In the genomic region with DNA sequence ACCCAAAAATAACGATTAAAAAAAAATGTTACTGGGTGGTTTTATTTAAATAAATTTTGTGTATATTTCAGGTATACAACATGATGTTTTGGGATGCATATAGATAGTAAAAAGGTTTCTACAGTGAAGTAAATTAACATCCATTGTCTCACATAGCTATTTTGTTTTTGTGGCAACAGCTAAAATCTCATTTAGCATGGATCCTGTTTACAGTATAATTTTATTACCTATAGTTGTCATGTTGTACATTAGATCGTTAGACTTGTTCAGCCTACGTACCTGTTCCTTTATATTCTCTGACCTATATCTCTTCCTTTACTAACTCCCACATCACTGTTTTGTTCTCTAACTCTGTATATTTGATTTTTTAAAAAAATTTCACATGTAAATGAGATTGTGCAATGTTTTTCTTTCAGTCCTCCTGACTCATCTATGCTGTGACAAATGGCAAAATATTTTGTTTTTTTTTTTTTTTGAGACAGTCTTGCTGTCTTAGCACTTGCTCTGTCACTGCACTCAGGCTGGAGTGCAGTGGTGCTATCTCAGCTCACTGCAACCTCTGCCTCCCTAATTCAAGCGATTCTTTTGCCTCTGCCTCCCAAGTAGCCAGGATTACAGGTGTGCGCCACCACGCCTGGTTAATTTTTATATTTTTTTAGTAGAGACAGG, we compare ENCODE assay signal across 10 cellular contexts. TPM values are rescaled to one million over a fixed set of nuclear protein-coding genes. Genes with fewer than 3 reads are reported as not detected.
A peak's percentile ranks its signal among the peaks of the same experiment; 100 is the strongest.
DNase-seq lines count a peak whose midpoint lies in the region; ATAC-seq and TF ChIP-seq lines count a peak whose summit lies in the region.
"Had no signal": no experiment of that assay in that cellular context is flagged by ENCODE, and none has a peak within 500 bp of the region (broad histone marks: within the 10 kb centered on the region; RNA-seq: fewer than 3 reads in every experiment).

No MANE protein-coding gene starts in this region.

- H3K9me3 ChIP-seq in DND-41 (ENCODE audit: insufficient read depth, low read length, severe bottlenecking) (no peaks in the 10 kb centered on the region), mammary epithelial cell (replicated peaks; ENCODE audit: insufficient read depth, low read length) (no peaks in the 10 kb centered on the region), ascending aorta (no peaks in the 10 kb centered on the region)

- peaks cover 16% of the 10 kb centered on the region; the same call in 1 of the 2 replicates for H4K20me1 ChIP-seq in DND-41 (ENCODE audit: insufficient read depth, low read length)
- no peaks in the 10 kb centered on the region for H4K20me1 ChIP-seq in mammary epithelial cell (ENCODE audit: insufficient read depth, low read length)

- no peaks in the 10 kb centered on the region for H3K9me3 Mint-ChIP-seq in neural crest cell
- H3K9me3 Mint-ChIP-seq: IgD-negative memory B cell had no signal

- DNase-seq in DND-41: no peak
- peak; percentile 73 for DNase-seq in MV-4-11 (lab: John Stamatoyannopoulos, UW)
- peak; percentile 8 for DNase-seq in mammary epithelial cell
- DNase-seq in neural crest cell (ENCODE audit: low read depth, low spot score): no peak
- DNase-seq in ascending aorta (ENCODE audit: low spot score in 2 of 2): no peak
- DNase-seq: substantia nigra had no signal

- H3K27me3 ChIP-seq in DND-41 (ENCODE audit: insufficient read depth, low read length, poor library complexity) (no peaks in the 10 kb centered on the region), mammary epithelial cell (ENCODE audit: insufficient read depth, low read length) (no peaks in the 10 kb centered on the region), ascending aorta (no peaks in the 10 kb centered on the region)

- peak overlapping the region; percentile 64 for H3K4me3 Mint-ChIP-seq in neural crest cell

- no peaks in the 10 kb centered on the region for H3K27me3 Mint-ChIP-seq in neural crest cell (ENCODE audit: low read depth)
- H3K27me3 Mint-ChIP-seq: IgD-negative memory B cell had no signal

- H3K4me3 ChIP-seq in DND-41 (ENCODE audit: low read depth in 1 of 2, low read length in 2 of 2) (no peak overlapping the region), mammary epithelial cell (replicated peaks in 1 of 3; ENCODE audit: insufficient read depth in 1 of 3, low read depth in 2 of 3, low read length in 3 of 3) (no peak overlapping the region), ascending aorta (no peak overlapping the region)

- in situ Hi-C loops in mammary epithelial cell (cut with MboI; ENCODE audit: low sequenced_read_pairs in 2 of 2): no loop called here

- no peak overlapping the region for H2AFZ ChIP-seq in DND-41 (ENCODE audit: low read depth, low read length)
- H2AFZ ChIP-seq in mammary epithelial cell (ENCODE audit: low read depth, low read length): no peak overlapping the region

- H3K9ac ChIP-seq in DND-41 (ENCODE audit: low read depth, low read length): no peak overlapping the region; the same call in 1 of the 2 replicates
- no peak overlapping the region for H3K9ac ChIP-seq in mammary epithelial cell (ENCODE audit: insufficient read depth, low read length)

- BruUV-seq in mammary epithelial cell (replicated peaks; lab: Mats Ljungman, UMichigan): TSS peak; percentile 11

- no peak for ATAC-seq in DND-41 (ENCODE audit: insufficient read depth, low read depth)
- ATAC-seq in GM21381 (IDR thresholded peaks at IDR 0.05; ENCODE audit: unreplicated experiment): no peak
- no peak for ATAC-seq in GM18907 (IDR thresholded peaks at IDR 0.05; ENCODE audit: unreplicated experiment)

- H3K27ac Mint-ChIP-seq in neural crest cell (ENCODE audit: unreplicated experiment): no peak overlapping the region

- TF ChIP-seq CTCF in DND-41 (IDR thresholded peaks at IDR 0.05; ENCODE audit: borderline replicate concordance, extremely low read depth, low read length, poor library complexity, severe bottlenecking): no peak
- no peak for TF ChIP-seq CTCF in mammary epithelial cell (conservative IDR thresholded peaks at IDR 0.05 in 1 of 2, IDR thresholded peaks at IDR 0.05 in 1 of 2; ENCODE audit: extremely low read depth in 1 of 2, insufficient read depth in 1 of 2, low read depth in 1 of 2, low read length in 2 of 2)
- TF ChIP-seq CTCF in neural crest cell (conservative IDR thresholded peaks at IDR 0.05): no peak
- no peak for TF ChIP-seq CTCF in ascending aorta (IDR thresholded peaks at IDR 0.05)

- H3K4me1 ChIP-seq in DND-41 (ENCODE audit: insufficient read depth, low read length): peaks cover 47% of the 10 kb centered on the region
- peaks cover 3% of the 10 kb centered on the region for H3K4me1 ChIP-seq in mammary epithelial cell (ENCODE audit: insufficient read depth, low read length)
- peaks cover 6 to 16% of the 10 kb centered on the region in 2 donors for H3K4me1 ChIP-seq in ascending aorta

- H3K4me1 Mint-ChIP-seq in neural crest cell: peaks cover 44% of the 10 kb centered on the region

- peaks cover 28% of the 10 kb centered on the region for H3K36me3 Mint-ChIP-seq in neural crest cell (ENCODE audit: low read depth)

- CTCF ChIA-PET in mammary epithelial cell (lab: Charles Lee; ENCODE audit: low non-redundant PET): no interaction called here

- H3K79me2 ChIP-seq in DND-41 (ENCODE audit: insufficient read depth, low read length): peaks cover 70% of the 10 kb centered on the region
- peaks cover 54% of the 10 kb centered on the region for H3K79me2 ChIP-seq in mammary epithelial cell (ENCODE audit: insufficient read depth, low read length)

- intact Hi-C loops in mammary epithelial cell (cut with micrococcal nuclease): no loop called here
- intact Hi-C loops in ascending aorta (cut with DNase I): no loop called here

- H3K27ac ChIP-seq in DND-41 (ENCODE audit: low read length) (no peak overlapping the region), mammary epithelial cell (ENCODE audit: insufficient read depth, low read depth, low read length) (no peak overlapping the region), ascending aorta (no peak overlapping the region)

- dilution Hi-C loops in mammary epithelial cell (cut with HindIII; ENCODE audit: low sequenced_read_pairs): no loop called here

- H3K36me3 ChIP-seq in DND-41 (ENCODE audit: insufficient read depth, low read length) (peaks cover 74% of the 10 kb centered on the region), mammary epithelial cell (ENCODE audit: insufficient read depth, low read length) (peaks cover 28% of the 10 kb centered on the region), ascending aorta (peaks cover 27 to 45% of the 10 kb centered on the region in 2 donors)

- WGBS in mammary epithelial cell (ENCODE audit: low coverage, missing lambda C conversion rate): 97% methylated on average over 6 of the region's 6 CpGs

- H3K4me2 ChIP-seq in DND-41 (ENCODE audit: insufficient read depth, low read length) (peak overlapping the region; percentile 95), mammary epithelial cell (ENCODE audit: insufficient read depth, low read depth, low read length) (no peak overlapping the region)

RNA-seq across cellular contexts. Expression of a gene that starts 45.6 kb away (rescaled TPM):
- total RNA-seq in mammary epithelial cell: 1 to 10 TPM; 1.3 to 8.0 TPM
- 12.2 TPM for polyA plus RNA-seq in mammary epithelial cell
- 3.7 TPM for polyA minus RNA-seq in mammary epithelial cell
- total RNA-seq in neural crest cell: 25.2 and 26.9 TPM in 2 replicates
- not detected for total RNA-seq in ascending aorta

RNA-seq across cellular contexts. Expression of a gene that starts 45.9 kb away (rescaled TPM):
- total RNA-seq in mammary epithelial cell (10 to 100 TPM in 1 of 2 donors, 1 to 10 TPM in 1; 3.7 to 67.3 TPM), neural crest cell (159 and 175 TPM in 2 replicates), ascending aorta (not detected)
- 86.3 TPM for polyA plus RNA-seq in mammary epithelial cell
- 192 TPM for polyA minus RNA-seq in mammary epithelial cell

RNA-seq across cellular contexts. Expression of a gene that starts 55.7 kb away (rescaled TPM):
- total RNA-seq in mammary epithelial cell: 100 to 1,000 TPM; 132 to 138 TPM
- polyA plus RNA-seq in mammary epithelial cell: 75.9 TPM
- polyA minus RNA-seq in mammary epithelial cell: 262 TPM
- total RNA-seq in neural crest cell: 72.7 and 76.3 TPM in 2 replicates
- 294 TPM for total RNA-seq in ascending aorta

RNA-seq across cellular contexts. Expression of a gene that starts 56.2 kb away (rescaled TPM):
- not detected for total RNA-seq in mammary epithelial cell
- polyA plus RNA-seq in mammary epithelial cell: 0.08 TPM
- polyA minus RNA-seq in mammary epithelial cell: not detected
- total RNA-seq in neural crest cell: not detected in 2 replicates
- not detected for total RNA-seq in ascending aorta
- total RNA-seq: Daoy had no signal
- polyA plus RNA-seq: IgD-negative memory B cell had no signal

Comparison
In these comparisons a context has a peak if more than half of its experiments do, and no peak if none do; other contexts are left out.
1. DNase-seq: peak in MV-4-11 (single experiment) and mammary epithelial cell (single experiment); none in DND-41 (single experiment), neural crest cell (single experiment) and ascending aorta (0 of 2).